In the genomic region with DNA sequence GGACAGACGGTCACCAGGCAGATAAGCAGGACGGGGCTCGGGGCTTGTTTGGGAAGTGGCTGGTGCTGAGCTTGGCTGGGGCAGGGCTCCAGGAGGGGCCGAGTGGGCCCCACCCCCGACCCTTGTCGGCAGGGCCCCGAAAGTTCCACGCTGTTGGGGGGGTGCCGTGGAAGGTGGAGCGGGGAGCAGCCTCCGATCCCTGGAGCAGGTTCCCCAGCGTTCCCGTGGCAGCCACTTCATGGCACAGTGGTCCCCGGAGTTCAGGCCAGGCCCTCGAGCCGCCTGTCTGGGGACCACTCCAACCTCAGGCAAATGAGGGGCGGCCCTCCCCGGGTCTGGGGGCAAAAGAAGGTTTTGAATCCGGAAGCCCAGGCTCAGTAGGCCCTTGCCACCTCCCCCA, we compare ENCODE assay signal across 13 cellular contexts. TPM values are rescaled to one million over a fixed set of nuclear protein-coding genes. Genes with fewer than 3 reads are reported as not detected.
DNase-seq lines count a peak whose midpoint lies in the region; ATAC-seq, FAIRE-seq and TF ChIP-seq lines count a peak whose summit lies in the region.
"Had no signal": no experiment of that assay in that cellular context is flagged by ENCODE, and none has a peak within 500 bp of the region (broad histone marks: within the 10 kb centered on the region; RNA-seq: fewer than 3 reads in every experiment).

No MANE protein-coding gene starts in this region.

- ATAC-seq in pancreas (no peak), upper lobe of left lung (ENCODE audit: low FRiP score in 2 of 2) (no peak), GM19328 (IDR thresholded peaks at IDR 0.05; ENCODE audit: unreplicated experiment) (no peak)
- ATAC-seq: activated naive CD4-positive, alpha-beta T cell treated with anti-CD3 and anti-CD28 coated beads, Interleukin-2, amount 50 U/mL, for 72 hours; WTC11 had no signal

- peaks cover 0 to 46% (median 27%) of the 10 kb centered on the region in 3 donors for H3K36me3 ChIP-seq in pancreas
- H3K36me3 ChIP-seq in upper lobe of left lung = peaks cover 9 to 81% (median 70%) of the 10 kb centered on the region in 4 donors

- H3K9me3 ChIP-seq in pancreas (no peaks in the 10 kb centered on the region), upper lobe of left lung (no peaks in the 10 kb centered on the region)
- H3K9me3 ChIP-seq: HAP-1 had no signal

- TF ChIP-seq CTCF in coronary artery (IDR thresholded peaks at IDR 0.05) (no peak), pancreas (IDR thresholded peaks at IDR 0.05) (no peak), upper lobe of left lung (IDR thresholded peaks at IDR 0.05) (no peak)

- H3K4me1 ChIP-seq in pancreas (peaks cover 57 to 73% (median 59%) of the 10 kb centered on the region in 3 donors), upper lobe of left lung (peaks cover 74 to 83% (median 78%) of the 10 kb centered on the region in 4 donors)
- H3K4me1 ChIP-seq: HAP-1 had no signal

- H3K4me3 ChIP-seq in coronary artery (peak overlapping the region; percentile 20), pancreas (peak overlapping the region in 1 of 4 donors; percentile 9), upper lobe of left lung (no peak overlapping the region)
- H3K4me3 ChIP-seq: HAP-1 had no signal

- no peak for TF ChIP-seq EP300 in upper lobe of left lung (IDR thresholded peaks at IDR 0.05)

- intact Hi-C loops in pancreas (cut with DNase I) = no loop called here

- DNase-seq in NCI-H1436 (lab: John Stamatoyannopoulos, UW) = peak; percentile 78
- DNase-seq in NCI-H1436 treated with DMSO at 0.1 percent for 48 hours (lab: John Stamatoyannopoulos, UW) = no peak
- no peak for DNase-seq in coronary artery (ENCODE audit: low spot score)
- peak in 2 of 6 donors; percentile 44 to 81 for DNase-seq in pancreas
- DNase-seq in upper lobe of left lung = peak in 1 of 2 donors; percentile 61
- DNase-seq in NCI-H510A treated with DMSO at 0.1 percent for 48 hours (lab: John Stamatoyannopoulos, UW) = no peak
- DNase-seq in SIG-M5 (lab: John Stamatoyannopoulos, UW) = no peak
- DNase-seq: 8988T had no signal

- TF ChIP-seq POLR2A in upper lobe of left lung (IDR thresholded peaks at IDR 0.05) = no peak

- WGBS in pancreas, 2 donors = 65 to 68% methylated on average over 19 of the region's 19 CpGs
- 72 to 79% methylated on average over 10 to 16 of the region's 19 CpGs for WGBS in upper lobe of left lung, 2 donors

- H3K27ac ChIP-seq in coronary artery (peak overlapping the region; percentile 79 to 83), pancreas (peak overlapping the region; percentile 89 to 94 (median 91)), upper lobe of left lung (peak overlapping the region; percentile 78 to 93 (median 86))

- no peak for FAIRE-seq in pancreas (lab: Jason Lieb, UNC)
- FAIRE-seq: colon had no signal

- H3K27me3 ChIP-seq in pancreas (no peaks in the 10 kb centered on the region), upper lobe of left lung (no peaks in the 10 kb centered on the region)

RNA-seq across cellular contexts. Expression of gene PPARA, which starts 46.7 kb away (rescaled TPM):
- total RNA-seq in pancreas (10 to 100 TPM; 13.8 to 24.5 (median 16.2) TPM), upper lobe of left lung (10 to 100 TPM; 10.2 to 27.0 (median 20.9) TPM)
- polyA plus RNA-seq in pancreas = 1 to 10 TPM; 4.1 to 6.1 TPM
